ENCODE assay signal across 2 cellular contexts in genomic region chr6:43172127-43173007, GRCh38.
TF ChIP-seq lines count a peak whose summit lies in the region.

No MANE protein-coding gene starts in this region.

TF ChIP-seq in HCT116, 20 proteins besides CTCF, POLR2A, EP300 and RAD21:
- TF ChIP-seq EGR1 (IDR thresholded peaks at IDR 0.05; ENCODE audit: low read depth) (no peak), EZH2phosphoT487 (IDR thresholded peaks at IDR 0.05; ENCODE audit: borderline replicate concordance) (no peak), CEBPB (IDR thresholded peaks at IDR 0.05; ENCODE audit: low read depth) (no peak), ZBTB33 (IDR thresholded peaks at IDR 0.05; ENCODE audit: extremely low read depth, insufficient replicate concordance, low read length) (no peak), EZH2 (IDR thresholded peaks at IDR 0.05) (no peak), CBX3 (IDR thresholded peaks at IDR 0.05; ENCODE audit: low read depth) (no peak), SP1 (IDR thresholded peaks at IDR 0.05; ENCODE audit: low read depth) (no peak), YY1 (IDR thresholded peaks at IDR 0.05; ENCODE audit: extremely low read depth, insufficient replicate concordance, low read depth, low read length) (no peak), POLR2AphosphoS5 (IDR thresholded peaks at IDR 0.05; ENCODE audit: low read depth, low read length) (no peak), ZFX (IDR thresholded peaks at IDR 0.05) (no peak), REST (IDR thresholded peaks at IDR 0.05; ENCODE audit: low read depth) (no peak), ATF3 (IDR thresholded peaks at IDR 0.05) (no peak), SIN3A (IDR thresholded peaks at IDR 0.05; ENCODE audit: low read depth) (no peak), MAX (IDR thresholded peaks at IDR 0.05) (no peak), TCF7L2 (IDR thresholded peaks at IDR 0.05; ENCODE audit: borderline replicate concordance, extremely low read depth, insufficient read depth, insufficient read length) (no peak), ZNF274 (IDR thresholded peaks at IDR 0.05; ENCODE audit: low read depth, low read length) (no peak), FOSL1 (IDR thresholded peaks at IDR 0.05; ENCODE audit: low read depth) (no peak), JUND (IDR thresholded peaks at IDR 0.05) (no peak)
TF ChIP-seq in HCT116: peak in this region for 0.

TF ChIP-seq in SK-N-SH, 30 proteins besides CTCF, POLR2A, EP300 and RAD21:
- peak; percentile 61; the same call in 1 of the 2 replicates for TF ChIP-seq MXI1 (IDR thresholded peaks at IDR 0.05; ENCODE audit: low read depth, low read length)
- peak; percentile 46; the same call in 1 of the 2 replicates for TF ChIP-seq MAX (IDR thresholded peaks at IDR 0.05; ENCODE audit: low read depth)
- TF ChIP-seq SMC3 (IDR thresholded peaks at IDR 0.05; ENCODE audit: low read depth, low read length) = no peak
- no peak for TF ChIP-seq RFX5 (IDR thresholded peaks at IDR 0.05; ENCODE audit: low read length)
